In genomic region chr12:14558377-14559051, GRCh38 we compare ENCODE assay signal across 22 cellular contexts. TPM values are rescaled to one million over a fixed set of nuclear protein-coding genes. Genes with fewer than 3 reads are reported as not detected.
DNase-seq lines count a peak whose midpoint lies in the region; ATAC-seq and TF ChIP-seq lines count a peak whose summit lies in the region.
"Had no signal": no experiment of that assay in that cellular context is flagged by ENCODE, and none has a peak within 500 bp of the region (broad histone marks: within the 10 kb centered on the region; RNA-seq: fewer than 3 reads in every experiment).

No MANE protein-coding gene starts in this region.

- H3K4me1 ChIP-seq in esophagus squamous epithelium (peaks cover 5 to 30% (median 10%) of the 10 kb centered on the region in 3 donors), urinary bladder (ENCODE audit: insufficient read depth) (no peaks in the 10 kb centered on the region), left lung (peaks cover 6 to 75% of the 10 kb centered on the region in 2 donors)
- H3K4me1 ChIP-seq: foreskin keratinocyte had no signal

- H3K36me3 ChIP-seq in esophagus squamous epithelium (no peaks in the 10 kb centered on the region), urinary bladder (ENCODE audit: insufficient read depth) (no peaks in the 10 kb centered on the region), left lung (no peaks in the 10 kb centered on the region)
- H3K36me3 ChIP-seq: upper lobe of left lung had no signal

- no peak overlapping the region for H3K4me3 ChIP-seq in esophagus squamous epithelium
- H3K4me3 ChIP-seq in urinary bladder (ENCODE audit: low read depth, low read length), result no peak overlapping the region
- H3K4me3 ChIP-seq in left lung, result no peak overlapping the region
- H3K4me3 ChIP-seq: smooth muscle cell, upper lobe of left lung had no signal

- WGBS in esophagus squamous epithelium, 2 donors, result 50 to 53% methylated on average over 5 of the region's 5 CpGs
- 63% methylated on average over 5 of the region's 5 CpGs for WGBS in urinary bladder

- no peak for ATAC-seq in HG02759 (IDR thresholded peaks at IDR 0.05; ENCODE audit: unreplicated experiment)
- no peak for ATAC-seq in left lung
- ATAC-seq: foreskin keratinocyte; left ventricle myocardium superior; natural killer cell treated with Interleukin-12 subunit alpha and Interleukin-12 subunit beta and Interleukin-15 and Interleukin-18, amount 100 ng/mL, for 72 hours had no signal

- H3K27ac ChIP-seq in esophagus squamous epithelium (peak overlapping the region in 3 of 4 donors; percentile 57 to 68 (median 62)), urinary bladder (ENCODE audit: low read depth) (peak overlapping the region; percentile 28), left lung (peak overlapping the region in 1 of 2 donors; percentile 75)
- H3K27ac ChIP-seq: foreskin keratinocyte had no signal

- TF ChIP-seq POLR2A in esophagus squamous epithelium (IDR thresholded peaks at IDR 0.05), result no peak

- intact Hi-C loops in esophagus squamous epithelium (cut with DNase I), result no loop called here
- intact Hi-C loops in left lung (cut with DNase I), result no loop called here

- H3K9me3 ChIP-seq in esophagus squamous epithelium (no peaks in the 10 kb centered on the region), left lung (no peaks in the 10 kb centered on the region)
- H3K9me3 ChIP-seq: upper lobe of left lung had no signal

- no peak for TF ChIP-seq CTCF in esophagus squamous epithelium (IDR thresholded peaks at IDR 0.05)
- TF ChIP-seq CTCF in left lung (IDR thresholded peaks at IDR 0.05), result no peak

- H3K27me3 ChIP-seq in esophagus squamous epithelium (no peaks in the 10 kb centered on the region), left lung (no peaks in the 10 kb centered on the region)
- H3K27me3 ChIP-seq: foreskin keratinocyte, upper lobe of left lung had no signal

- DNase-seq in Kasumi-1 (lab: John Stamatoyannopoulos, UW) (peak; percentile 23 to 36), SIG-M5 treated with dmso at 0.1 percent for 504 hours (lab: John Stamatoyannopoulos, UW; ENCODE audit: unreplicated experiment) (peak; percentile 77), esophagus squamous epithelium (lab: John Stamatoyannopoulos, UW) (no peak), anterior cingulate cortex (lab: John Stamatoyannopoulos, UW) (no peak), left lung (no peak)
- no peak for DNase-seq in stimulated activated CD4-positive, alpha-beta T cell treated with anti-CD3 and anti-CD28 coated beads, Interleukin-2, amount 100 ng/mL, for 48 hours
- DNase-seq: activated CD4-positive, CD25-positive, alpha-beta regulatory T cell; activated effector memory CD4-positive, alpha-beta T cell treated with Interleukin-2 at 50 U/mL for 16 hours; aorta; CD4-positive, CD25-positive, alpha-beta regulatory T cell; DMS79; foreskin keratinocyte; GOT3; left ventricle myocardium superior; NCI-H2029; NCI-H510A treated with DMSO at 0.1 percent for 48 hours; stimulated activated naive CD4-positive, alpha-beta T cell had no signal

RNA-seq across cellular contexts. Expression of gene PLBD1, which starts 9.2 kb away (rescaled TPM):
- 10 to 100 TPM; 32.4 to 71.8 (median 56.5) TPM for total RNA-seq in esophagus squamous epithelium
- 55.3 TPM for total RNA-seq in urinary bladder
- 23.2 TPM for polyA plus RNA-seq in urinary bladder
- total RNA-seq in left lung, result 10 to 100 TPM; 29.3 to 44.8 TPM
- total RNA-seq: CD4-positive, CD25-positive, alpha-beta regulatory T cell; natural killer cell treated with Interleukin-12 subunit alpha and Interleukin-12 subunit beta and Interleukin-15 and Interleukin-18, amount 100 ng/mL, for 72 hours had no signal

Comparison
In these comparisons a context has a peak if more than half of its experiments do, and no peak if none do; other contexts are left out.
1. DNase-seq: peak in Kasumi-1 (2 of 2) and SIG-M5 treated with dmso at 0.1 percent for 504 hours (single experiment); none in esophagus squamous epithelium (single experiment), anterior cingulate cortex (0 of 58), stimulated activated CD4-positive, alpha-beta T cell treated with anti-CD3 and anti-CD28 coated beads, Interleukin-2, amount 100 ng/mL, for 48 hours (0 of 2) and left lung (0 of 2).